ENCODE assay signal across 1 cellular context in genomic region chr5:55601209-55601618, GRCh38.
A peak's percentile ranks its signal among the peaks of the same experiment; 100 is the strongest.
TF ChIP-seq lines count a peak whose summit lies in the region.

No MANE protein-coding gene starts in this region.

TF ChIP-seq in HepG2, 621 proteins besides CTCF, POLR2A, EP300 and RAD21 (continued from another document and continues in another):
- TF ChIP-seq KIAA2018 (CRISPR knock-in tag; IDR thresholded peaks at IDR 0.05; ENCODE audit: borderline replicate concordance) (no peak), KDM5A (IDR thresholded peaks at IDR 0.05; ENCODE audit: borderline replicate concordance, low read length) (no peak), CREBL2 (CRISPR knock-in tag; IDR thresholded peaks at IDR 0.05; ENCODE audit: borderline replicate concordance) (no peak), POLR2AphosphoS5 (IDR thresholded peaks at IDR 0.05; ENCODE audit: low read depth, low read length) (no peak), MTF2 (CRISPR knock-in tag; IDR thresholded peaks at IDR 0.05; ENCODE audit: borderline replicate concordance) (no peak), E2F2 (CRISPR knock-in tag; IDR thresholded peaks at IDR 0.05; ENCODE audit: borderline replicate concordance) (no peak), SOX6 (IDR thresholded peaks at IDR 0.05) (no peak), SOX6 (CRISPR knock-in tag; IDR thresholded peaks at IDR 0.05) (peak; percentile 68), ZZZ3 (CRISPR knock-in tag; IDR thresholded peaks at IDR 0.05; ENCODE audit: borderline replicate concordance) (no peak), GABPB1 (CRISPR knock-in tag; IDR thresholded peaks at IDR 0.05) (no peak), FLYWCH1 (CRISPR knock-in tag; IDR thresholded peaks at IDR 0.05) (no peak), ATF3 (CRISPR knock-in tag; IDR thresholded peaks at IDR 0.05) (peak; percentile 17; the same call in 1 of the 2 replicates), SOX13 (IDR thresholded peaks at IDR 0.05) (no peak), SOX13 (CRISPR knock-in tag; conservative IDR thresholded peaks at IDR 0.05 in 1 of 2, IDR thresholded peaks at IDR 0.05 in 1 of 2) (peak in 1 of 2 experiments; percentile 83; a peak in 2 of 4 replicates), TRIM24 (CRISPR knock-in tag; IDR thresholded peaks at IDR 0.05) (no peak), XRCC5 (optimal IDR thresholded peaks at IDR 0.05; ENCODE audit: low read length) (no peak), CBX1 (IDR thresholded peaks at IDR 0.05; ENCODE audit: low read depth) (no peak), FOXJ3 (CRISPR knock-in tag; IDR thresholded peaks at IDR 0.05; ENCODE audit: borderline replicate concordance) (no peak), XBP1 (CRISPR knock-in tag; IDR thresholded peaks at IDR 0.05) (no peak), ZNF142 (CRISPR knock-in tag; IDR thresholded peaks at IDR 0.05) (no peak), RNF2 (conservative IDR thresholded peaks at IDR 0.05; ENCODE audit: low read depth) (no peak), NR2F6 (IDR thresholded peaks at IDR 0.05) (peak; percentile 64), NR2F6 (CRISPR knock-in tag; IDR thresholded peaks at IDR 0.05) (peak; percentile 36; the same call in 1 of the 2 replicates), FOXM1 (CRISPR knock-in tag; IDR thresholded peaks at IDR 0.05) (no peak), SMC3 (IDR thresholded peaks at IDR 0.05; ENCODE audit: low read length) (no peak), KAT8 (CRISPR knock-in tag; IDR thresholded peaks at IDR 0.05) (no peak), ZNF629 (CRISPR knock-in tag; conservative IDR thresholded peaks at IDR 0.05) (no peak)
- TF ChIP-seq, protein P1, sequence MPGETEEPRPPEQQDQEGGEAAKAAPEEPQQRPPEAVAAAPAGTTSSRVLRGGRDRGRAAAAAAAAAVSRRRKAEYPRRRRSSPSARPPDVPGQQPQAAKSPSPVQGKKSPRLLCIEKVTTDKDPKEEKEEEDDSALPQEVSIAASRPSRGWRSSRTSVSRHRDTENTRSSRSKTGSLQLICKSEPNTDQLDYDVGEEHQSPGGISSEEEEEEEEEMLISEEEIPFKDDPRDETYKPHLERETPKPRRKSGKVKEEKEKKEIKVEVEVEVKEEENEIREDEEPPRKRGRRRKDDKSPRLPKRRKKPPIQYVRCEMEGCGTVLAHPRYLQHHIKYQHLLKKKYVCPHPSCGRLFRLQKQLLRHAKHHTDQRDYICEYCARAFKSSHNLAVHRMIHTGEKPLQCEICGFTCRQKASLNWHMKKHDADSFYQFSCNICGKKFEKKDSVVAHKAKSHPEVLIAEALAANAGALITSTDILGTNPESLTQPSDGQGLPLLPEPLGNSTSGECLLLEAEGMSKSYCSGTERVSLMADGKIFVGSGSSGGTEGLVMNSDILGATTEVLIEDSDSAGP (CRISPR knock-in tag; IDR thresholded peaks at IDR 0.05; ENCODE audit: borderline replicate concordance): no peak
- TF ChIP-seq, protein P2, sequence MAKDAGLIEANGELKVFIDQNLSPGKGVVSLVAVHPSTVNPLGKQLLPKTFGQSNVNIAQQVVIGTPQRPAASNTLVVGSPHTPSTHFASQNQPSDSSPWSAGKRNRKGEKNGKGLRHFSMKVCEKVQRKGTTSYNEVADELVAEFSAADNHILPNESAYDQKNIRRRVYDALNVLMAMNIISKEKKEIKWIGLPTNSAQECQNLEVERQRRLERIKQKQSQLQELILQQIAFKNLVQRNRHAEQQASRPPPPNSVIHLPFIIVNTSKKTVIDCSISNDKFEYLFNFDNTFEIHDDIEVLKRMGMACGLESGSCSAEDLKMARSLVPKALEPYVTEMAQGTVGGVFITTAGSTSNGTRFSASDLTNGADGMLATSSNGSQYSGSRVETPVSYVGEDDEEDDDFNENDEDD (CRISPR knock-in tag; IDR thresholded peaks at IDR 0.05; ENCODE audit: borderline replicate concordance): no peak
- TF ChIP-seq, protein P3, sequence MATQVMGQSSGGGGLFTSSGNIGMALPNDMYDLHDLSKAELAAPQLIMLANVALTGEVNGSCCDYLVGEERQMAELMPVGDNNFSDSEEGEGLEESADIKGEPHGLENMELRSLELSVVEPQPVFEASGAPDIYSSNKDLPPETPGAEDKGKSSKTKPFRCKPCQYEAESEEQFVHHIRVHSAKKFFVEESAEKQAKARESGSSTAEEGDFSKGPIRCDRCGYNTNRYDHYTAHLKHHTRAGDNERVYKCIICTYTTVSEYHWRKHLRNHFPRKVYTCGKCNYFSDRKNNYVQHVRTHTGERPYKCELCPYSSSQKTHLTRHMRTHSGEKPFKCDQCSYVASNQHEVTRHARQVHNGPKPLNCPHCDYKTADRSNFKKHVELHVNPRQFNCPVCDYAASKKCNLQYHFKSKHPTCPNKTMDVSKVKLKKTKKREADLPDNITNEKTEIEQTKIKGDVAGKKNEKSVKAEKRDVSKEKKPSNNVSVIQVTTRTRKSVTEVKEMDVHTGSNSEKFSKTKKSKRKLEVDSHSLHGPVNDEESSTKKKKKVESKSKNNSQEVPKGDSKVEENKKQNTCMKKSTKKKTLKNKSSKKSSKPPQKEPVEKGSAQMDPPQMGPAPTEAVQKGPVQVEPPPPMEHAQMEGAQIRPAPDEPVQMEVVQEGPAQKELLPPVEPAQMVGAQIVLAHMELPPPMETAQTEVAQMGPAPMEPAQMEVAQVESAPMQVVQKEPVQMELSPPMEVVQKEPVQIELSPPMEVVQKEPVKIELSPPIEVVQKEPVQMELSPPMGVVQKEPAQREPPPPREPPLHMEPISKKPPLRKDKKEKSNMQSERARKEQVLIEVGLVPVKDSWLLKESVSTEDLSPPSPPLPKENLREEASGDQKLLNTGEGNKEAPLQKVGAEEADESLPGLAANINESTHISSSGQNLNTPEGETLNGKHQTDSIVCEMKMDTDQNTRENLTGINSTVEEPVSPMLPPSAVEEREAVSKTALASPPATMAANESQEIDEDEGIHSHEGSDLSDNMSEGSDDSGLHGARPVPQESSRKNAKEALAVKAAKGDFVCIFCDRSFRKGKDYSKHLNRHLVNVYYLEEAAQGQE (IDR thresholded peaks at IDR 0.05; ENCODE audit: borderline replicate concordance in 1 of 2, low read depth in 1 of 2, low read length in 2 of 2): no peak
